In the genomic region with DNA sequence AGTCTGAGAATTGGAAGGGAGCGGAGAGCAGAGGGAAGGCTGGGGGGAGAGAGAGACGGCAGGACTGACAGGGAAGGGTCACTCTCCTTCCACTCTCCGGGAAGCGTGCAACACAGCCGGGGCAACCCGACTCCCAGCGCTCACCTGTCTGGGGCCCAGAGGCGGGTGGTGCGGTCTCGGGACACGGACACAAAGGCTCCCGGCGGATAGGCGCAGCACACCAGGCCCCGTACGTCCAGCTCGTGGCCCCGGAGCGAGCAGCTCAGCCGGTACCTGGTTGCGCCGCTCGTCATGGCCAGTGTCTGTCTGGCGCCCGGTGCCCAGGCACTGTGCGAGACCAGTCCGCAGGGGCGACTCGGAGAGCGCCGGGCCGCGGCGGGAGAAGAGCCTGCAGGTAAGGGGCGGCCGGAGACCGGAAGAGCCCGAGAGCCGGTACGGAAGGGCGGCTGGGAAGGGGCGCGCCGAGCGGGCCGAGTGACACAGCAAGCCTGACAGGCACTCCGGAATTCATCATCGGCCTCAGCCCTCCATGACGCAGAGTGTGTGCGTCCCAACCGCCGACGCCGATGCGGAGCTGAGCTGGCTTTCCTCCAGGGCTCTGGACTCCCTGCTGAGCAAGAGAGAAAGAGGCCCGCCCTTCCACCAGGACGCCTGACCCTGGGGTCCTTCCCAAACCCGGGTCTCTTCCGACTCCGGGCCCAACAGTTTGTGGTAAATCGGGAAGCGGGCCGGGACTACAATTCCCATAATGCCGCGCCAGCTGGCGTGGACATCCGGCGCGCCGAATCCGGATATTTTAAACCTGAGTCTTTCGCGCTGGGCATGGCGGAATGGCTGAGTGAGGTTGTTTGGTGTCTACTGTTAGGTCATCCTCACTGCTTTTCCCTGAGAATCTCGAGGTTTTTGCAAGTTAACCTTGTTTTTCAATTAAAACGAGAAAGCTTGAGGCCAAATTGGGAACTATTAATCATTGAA, we compare ENCODE assay signal across 8 cellular contexts. TPM values are rescaled to one million over a fixed set of nuclear protein-coding genes. Genes with fewer than 3 reads are reported as not detected.
DNase-seq lines count a peak whose midpoint lies in the region; ATAC-seq and TF ChIP-seq lines count a peak whose summit lies in the region.

Gene PLAA (minus strand): TSS at position 490 of the 975 bp plus-strand sequence. CDS start 197 bp downstream, at position 293.

- peak; percentile 98 for ATAC-seq in HG02678 (IDR thresholded peaks at IDR 0.05; ENCODE audit: unreplicated experiment)

- H3K36me3 ChIP-seq in left ventricle myocardium inferior = no peaks in the 10 kb centered on the region
- no peaks in the 10 kb centered on the region for H3K36me3 ChIP-seq in prostate gland
- peaks cover 2% of the 10 kb centered on the region for H3K36me3 ChIP-seq in urinary bladder (ENCODE audit: insufficient read depth)

- TF ChIP-seq POLR2A in prostate gland (IDR thresholded peaks at IDR 0.05) = peak; percentile 27

- intact Hi-C loops in T-helper 1 cell treated with Interleukin-12 subunit alpha and Interleukin-12 subunit beta and Interleukin-4 antibody, amounts not matched to agents 30 ng/mL and 1 ng/mL, for 36 hours (cut with micrococcal nuclease) = loop anchor here (1.0 to 2.0 kb wide), 4 partner anchors 9 to 626 kb away; partner anchors contain the start of genes C9orf72, CAAP1 and IFT74
- intact Hi-C loops in left ventricle myocardium inferior (cut with micrococcal nuclease) (loop anchor here (10.0 kb wide), 1 partner anchor 52 kb away; the partner anchor contains the start of gene CAAP1), prostate gland (cut with DNase I) (loop anchor here (1.0 to 2.0 kb wide), 2 partner anchors 9 to 54 kb away; partner anchors contain the start of genes CAAP1 and IFT74)

- TF ChIP-seq CTCF in GM12865 (IDR thresholded peaks at IDR 0.05; ENCODE audit: insufficient read depth, low read depth, low read length, missing control alignments) = peak; percentile 6
- peak; percentile 42 for TF ChIP-seq CTCF in left ventricle myocardium inferior (IDR thresholded peaks at IDR 0.05; ENCODE audit: borderline replicate concordance)
- peak in 2 of 4 experiments; percentile 26 to 49 for TF ChIP-seq CTCF in prostate gland (IDR thresholded peaks at IDR 0.05)

- H3K27ac ChIP-seq in left ventricle myocardium inferior (replicated peaks) (peak within 1 kb of the TSS; percentile 98), prostate gland (peak within 1 kb of the TSS; percentile 93 to 95), urinary bladder (ENCODE audit: low read depth) (peak within 1 kb of the TSS; percentile 100)

- WGBS in prostate gland = under 1% methylated on average over 47 of the region's 76 CpGs
- under 1% methylated on average over 76 of the region's 76 CpGs for WGBS in urinary bladder

- peak within 1 kb of the TSS; percentile 78 for H3K4me3 ChIP-seq in GM12865 (ENCODE audit: low read depth, low read length)
- H3K4me3 ChIP-seq in left ventricle myocardium inferior = peak within 1 kb of the TSS; percentile 95
- H3K4me3 ChIP-seq in prostate gland = peak within 1 kb of the TSS; percentile 81 to 98
- peak within 1 kb of the TSS; percentile 93 for H3K4me3 ChIP-seq in urinary bladder (ENCODE audit: low read depth, low read length)

- DNase-seq in GM12865 (ENCODE audit: low read depth) = peak; percentile 94
- peak; percentile 88 for DNase-seq in NCI-H128 (lab: John Stamatoyannopoulos, UW; ENCODE audit: unreplicated experiment)
- DNase-seq in amniotic stem cell (lab: John Stamatoyannopoulos, UW) = peak; percentile 88
- peak; percentile 87 for DNase-seq in left ventricle myocardium inferior
- peak; percentile 89 for DNase-seq in prostate gland (ENCODE audit: low spot score)

- no peaks in the 10 kb centered on the region for H3K9me3 ChIP-seq in left ventricle myocardium inferior (replicated peaks)
- no peaks in the 10 kb centered on the region for H3K9me3 ChIP-seq in prostate gland

- H3K27me3 ChIP-seq in left ventricle myocardium inferior (ENCODE audit: low read depth) (no peaks in the 10 kb centered on the region), prostate gland (replicated peaks; ENCODE audit: insufficient read depth) (no peaks in the 10 kb centered on the region)

- peaks cover 47% of the 10 kb centered on the region for H3K4me1 ChIP-seq in left ventricle myocardium inferior
- H3K4me1 ChIP-seq in prostate gland (replicated peaks) = peaks cover 8% of the 10 kb centered on the region
- peaks cover 4% of the 10 kb centered on the region for H3K4me1 ChIP-seq in urinary bladder (ENCODE audit: insufficient read depth)

RNA-seq across cellular contexts. Expression of gene PLAA, which starts in this region (rescaled TPM):
- 36.6 and 41.5 TPM in 2 replicates for total RNA-seq in T-helper 1 cell treated with Interleukin-12 subunit alpha and Interleukin-12 subunit beta and Interleukin-4 antibody, amounts not matched to agents 30 ng/mL and 1 ng/mL, for 36 hours
- total RNA-seq in left ventricle myocardium inferior = 32.3 TPM
- 10 to 100 TPM; 24.3 to 36.5 TPM for total RNA-seq in prostate gland
- 28.2 TPM for total RNA-seq in urinary bladder
- polyA plus RNA-seq in urinary bladder = 19.0 TPM

Comparison
In these comparisons a context has a peak if more than half of its experiments do, and no peak if none do; other contexts are left out.
1. Peak in every context shown above with its lines: DNase-seq, ATAC-seq, H3K4me3 ChIP-seq and H3K27ac ChIP-seq.